ENCODE assay signal across 28 cellular contexts in the genomic region with DNA sequence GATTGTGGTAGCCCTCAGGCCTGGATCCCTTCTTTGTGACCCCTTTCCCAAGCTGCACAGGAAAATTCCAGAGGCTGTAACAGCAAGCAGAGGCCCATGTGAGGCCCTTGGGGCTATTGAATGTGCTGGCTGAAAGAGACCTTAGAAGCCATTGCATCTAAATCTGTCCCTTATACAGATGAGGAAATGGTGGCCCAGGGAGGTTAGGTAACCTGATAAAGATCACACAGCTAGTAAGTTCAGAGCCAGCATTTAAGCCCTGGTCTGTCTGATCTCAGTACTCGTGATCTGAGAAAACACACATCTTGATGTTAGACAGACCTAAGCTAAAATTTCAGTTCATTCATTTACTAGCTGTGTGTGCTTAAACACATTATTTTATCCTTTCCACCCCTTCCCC.
"Had no signal": no experiment of that assay in that cellular context is flagged by ENCODE, and none has a peak within 500 bp of the region (broad histone marks: within the 10 kb centered on the region; RNA-seq: fewer than 3 reads in every experiment).

No MANE protein-coding gene starts in this region.

- H3K9me3 ChIP-seq: MG63, Peyer's patch, SJSA1 had no signal

- H3K36me3 ChIP-seq: brain microvascular endothelial cell, cardiac muscle cell, MG63, Peyer's patch, SJSA1 had no signal

- H3K27me3 Mint-ChIP-seq: activated CD4-positive, alpha-beta T cell treated with anti-CD3 and anti-CD28 coated beads, Interleukin-2, amount 10 ng/mL, durations not matched to agents 24 days and 14 days had no signal

- H3K9me3 Mint-ChIP-seq: activated CD4-positive, alpha-beta memory T cell treated with anti-CD3 and anti-CD28 coated beads for 36 hours; activated CD4-positive, alpha-beta T cell treated with anti-CD3 and anti-CD28 coated beads, Interleukin-2, amount 10 ng/mL, durations not matched to agents 24 days and 14 days; activated naive CD4-positive, alpha-beta T cell treated with anti-CD3 and anti-CD28 coated beads for 36 hours; activated naive CD8-positive, alpha-beta T cell treated with anti-CD3 and anti-CD28 coated beads for 36 hours; activated T-helper 17 cell treated with anti-CD3 and anti-CD28 coated beads, Interleukin-2, amount 50 U/mL, for 72 hours; T-helper 1 cell treated with Interleukin-12 subunit alpha and Interleukin-12 subunit beta and Interleukin-4 antibody, amounts not matched to agents 30 μg/mL and 1 μg/mL, for 36 hours had no signal

- H3K27ac ChIP-seq: brain microvascular endothelial cell, cardiac muscle cell, Peyer's patch, RWPE1, SJSA1 had no signal

- ATAC-seq: activated T-helper 17 cell treated with anti-CD3 and anti-CD28 coated beads, Interleukin-2, amount 50 U/mL, for 72 hours; WTC11 had no signal

- H3K4me1 ChIP-seq: Peyer's patch, SJSA1 had no signal

- H3K27me3 ChIP-seq: brain microvascular endothelial cell, cardiac muscle cell, MG63, Peyer's patch, SJSA1 had no signal

- H3K4me3 ChIP-seq: cardiac muscle cell, MG63, Peyer's patch, SJSA1 had no signal

- H3K36me3 Mint-ChIP-seq: activated CD4-positive, alpha-beta memory T cell treated with anti-CD3 and anti-CD28 coated beads for 36 hours; activated naive CD8-positive, alpha-beta T cell treated with anti-CD3 and anti-CD28 coated beads for 36 hours; WTC11 had no signal

- H3K4me3 Mint-ChIP-seq: activated CD4-positive, alpha-beta memory T cell treated with anti-CD3 and anti-CD28 coated beads for 36 hours; activated CD4-positive, alpha-beta T cell treated with anti-CD3 and anti-CD28 coated beads, Interleukin-2, amount 10 ng/mL, durations not matched to agents 24 days and 14 days; activated naive CD4-positive, alpha-beta T cell treated with anti-CD3 and anti-CD28 coated beads for 36 hours; activated naive CD8-positive, alpha-beta T cell treated with anti-CD3 and anti-CD28 coated beads for 36 hours; activated T-helper 17 cell treated with anti-CD3 and anti-CD28 coated beads, Interleukin-2, amount 50 U/mL, for 72 hours; T-helper 1 cell treated with Interleukin-12 subunit alpha and Interleukin-12 subunit beta and Interleukin-4 antibody, amounts not matched to agents 30 μg/mL and 1 μg/mL, for 36 hours; WTC11 had no signal

- H3K4me1 Mint-ChIP-seq: activated CD4-positive, alpha-beta T cell treated with anti-CD3 and anti-CD28 coated beads, Interleukin-2, amount 10 ng/mL, durations not matched to agents 24 days and 14 days; activated naive CD8-positive, alpha-beta T cell treated with anti-CD3 and anti-CD28 coated beads for 36 hours; activated T-helper 17 cell treated with anti-CD3 and anti-CD28 coated beads, Interleukin-2, amount 50 U/mL, for 72 hours had no signal

- DNase-seq: activated CD4-positive, alpha-beta memory T cell treated with anti-CD3 and anti-CD28 coated beads for 36 hours; activated CD4-positive, alpha-beta T cell treated with anti-CD3 and anti-CD28 coated beads, Interleukin-2, amount 10 ng/mL, durations not matched to agents 24 days and 14 days; activated CD4-positive, CD25-positive, alpha-beta regulatory T cell treated with anti-CD3 and anti-CD28 coated beads, Interleukin-2, amount 50 U/mL, for 72 hours; activated CD8-positive, alpha-beta memory T cell treated with anti-CD3 and anti-CD28 coated beads for 24 hours; activated gamma-delta T cell; activated naive CD4-positive, alpha-beta T cell treated with anti-CD3 and anti-CD28 coated beads for 36 hours; activated naive CD8-positive, alpha-beta T cell treated with anti-CD3 and anti-CD28 coated beads for 36 hours; activated T-cell treated with anti-CD3 and anti-CD28 coated beads for 4 hours; activated T-cell treated with anti-CD3 and anti-CD28 coated beads, Interleukin-2, amount 50 U/mL, for 48 hours; brain microvascular endothelial cell; cerebellar nuclear complex; MG63; NCI-H1048; NCI-H1417; NCI-H1930; NCI-H2171 treated with DMSO at 0.1 percent for 48 hours; NCI-H226; NCI-H526 treated with DMSO at 0.1 percent for 48 hours; NCI-H82; Peyer's patch; Right ventricle myocardium superior; T-helper 9 cell had no signal

- H3K27ac Mint-ChIP-seq: activated CD4-positive, alpha-beta memory T cell treated with anti-CD3 and anti-CD28 coated beads for 36 hours; activated CD4-positive, alpha-beta T cell treated with anti-CD3 and anti-CD28 coated beads, Interleukin-2, amount 10 ng/mL, durations not matched to agents 24 days and 14 days; activated naive CD4-positive, alpha-beta T cell treated with anti-CD3 and anti-CD28 coated beads for 36 hours; activated naive CD8-positive, alpha-beta T cell treated with anti-CD3 and anti-CD28 coated beads for 36 hours; activated T-helper 17 cell treated with anti-CD3 and anti-CD28 coated beads, Interleukin-2, amount 50 U/mL, for 72 hours; T-helper 1 cell treated with Interleukin-12 subunit alpha and Interleukin-12 subunit beta and Interleukin-4 antibody, amounts not matched to agents 30 μg/mL and 1 μg/mL, for 36 hours; WTC11 had no signal
